1 cellular context compared by ENCODE assay signal in the genomic region with DNA sequence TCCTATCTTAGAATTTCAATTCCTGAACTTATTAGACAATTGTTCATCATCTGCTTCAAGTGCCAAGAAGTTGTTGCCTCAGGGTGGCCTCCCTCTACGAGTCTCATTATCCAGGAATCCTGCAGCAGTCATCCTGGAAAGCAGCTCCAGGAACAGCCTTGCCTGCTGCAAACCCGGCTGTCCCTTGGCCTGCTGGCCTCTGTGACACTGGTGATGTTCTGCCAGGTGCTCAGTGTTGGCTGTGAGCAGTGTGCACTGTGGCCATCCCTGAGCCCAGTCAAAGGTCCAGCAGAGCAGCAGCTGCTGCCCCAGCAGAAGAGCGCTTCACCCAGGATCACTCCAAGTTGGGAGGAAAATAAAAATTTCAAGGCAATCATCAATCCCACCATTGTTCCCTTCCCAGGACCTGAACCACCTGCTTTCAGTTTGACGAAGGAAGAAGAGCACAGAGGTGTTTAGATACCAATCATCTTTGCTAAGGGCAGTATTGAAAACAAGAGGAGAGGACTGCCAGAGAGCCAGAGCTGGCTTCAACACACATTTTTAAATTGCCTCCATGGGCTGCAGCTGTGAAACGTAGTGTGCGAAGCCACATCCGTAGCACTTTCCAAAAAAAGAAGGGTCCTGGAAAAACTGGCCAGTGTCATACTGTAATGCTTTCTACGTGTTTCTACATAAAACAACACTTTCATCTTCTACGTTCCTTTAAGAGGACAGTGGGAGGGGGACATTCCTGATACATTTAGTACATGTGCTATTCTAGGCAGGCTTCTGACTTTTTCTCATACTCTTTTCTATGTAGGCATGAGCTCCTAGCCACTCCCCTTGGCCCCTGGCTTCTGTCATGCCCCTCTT.
TF ChIP-seq lines count a peak whose summit lies in the region.

No MANE protein-coding gene starts in this region.

TF ChIP-seq in SK-N-SH treated with all-trans-retinoic acid at 6 μM for 48 hours, 23 proteins besides CTCF, POLR2A, EP300 and RAD21 (continued from another document):
- TF ChIP-seq, protein P1, sequence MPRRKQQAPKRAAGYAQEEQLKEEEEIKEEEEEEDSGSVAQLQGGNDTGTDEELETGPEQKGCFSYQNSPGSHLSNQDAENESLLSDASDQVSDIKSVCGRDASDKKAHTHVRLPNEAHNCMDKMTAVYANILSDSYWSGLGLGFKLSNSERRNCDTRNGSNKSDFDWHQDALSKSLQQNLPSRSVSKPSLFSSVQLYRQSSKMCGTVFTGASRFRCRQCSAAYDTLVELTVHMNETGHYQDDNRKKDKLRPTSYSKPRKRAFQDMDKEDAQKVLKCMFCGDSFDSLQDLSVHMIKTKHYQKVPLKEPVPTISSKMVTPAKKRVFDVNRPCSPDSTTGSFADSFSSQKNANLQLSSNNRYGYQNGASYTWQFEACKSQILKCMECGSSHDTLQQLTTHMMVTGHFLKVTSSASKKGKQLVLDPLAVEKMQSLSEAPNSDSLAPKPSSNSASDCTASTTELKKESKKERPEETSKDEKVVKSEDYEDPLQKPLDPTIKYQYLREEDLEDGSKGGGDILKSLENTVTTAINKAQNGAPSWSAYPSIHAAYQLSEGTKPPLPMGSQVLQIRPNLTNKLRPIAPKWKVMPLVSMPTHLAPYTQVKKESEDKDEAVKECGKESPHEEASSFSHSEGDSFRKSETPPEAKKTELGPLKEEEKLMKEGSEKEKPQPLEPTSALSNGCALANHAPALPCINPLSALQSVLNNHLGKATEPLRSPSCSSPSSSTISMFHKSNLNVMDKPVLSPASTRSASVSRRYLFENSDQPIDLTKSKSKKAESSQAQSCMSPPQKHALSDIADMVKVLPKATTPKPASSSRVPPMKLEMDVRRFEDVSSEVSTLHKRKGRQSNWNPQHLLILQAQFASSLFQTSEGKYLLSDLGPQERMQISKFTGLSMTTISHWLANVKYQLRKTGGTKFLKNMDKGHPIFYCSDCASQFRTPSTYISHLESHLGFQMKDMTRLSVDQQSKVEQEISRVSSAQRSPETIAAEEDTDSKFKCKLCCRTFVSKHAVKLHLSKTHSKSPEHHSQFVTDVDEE (CRISPR knock-in tag; IDR thresholded peaks at IDR 0.05): no peak
- TF ChIP-seq ZNF8 (CRISPR knock-in tag; IDR thresholded peaks at IDR 0.05): no peak
- TF ChIP-seq, protein P2, sequence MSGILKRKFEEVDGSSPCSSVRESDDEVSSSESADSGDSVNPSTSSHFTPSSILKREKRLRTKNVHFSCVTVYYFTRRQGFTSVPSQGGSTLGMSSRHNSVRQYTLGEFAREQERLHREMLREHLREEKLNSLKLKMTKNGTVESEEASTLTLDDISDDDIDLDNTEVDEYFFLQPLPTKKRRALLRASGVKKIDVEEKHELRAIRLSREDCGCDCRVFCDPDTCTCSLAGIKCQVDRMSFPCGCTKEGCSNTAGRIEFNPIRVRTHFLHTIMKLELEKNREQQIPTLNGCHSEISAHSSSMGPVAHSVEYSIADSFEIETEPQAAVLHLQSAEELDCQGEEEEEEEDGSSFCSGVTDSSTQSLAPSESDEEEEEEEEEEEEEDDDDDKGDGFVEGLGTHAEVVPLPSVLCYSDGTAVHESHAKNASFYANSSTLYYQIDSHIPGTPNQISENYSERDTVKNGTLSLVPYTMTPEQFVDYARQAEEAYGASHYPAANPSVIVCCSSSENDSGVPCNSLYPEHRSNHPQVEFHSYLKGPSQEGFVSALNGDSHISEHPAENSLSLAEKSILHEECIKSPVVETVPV (CRISPR knock-in tag; IDR thresholded peaks at IDR 0.05): no peak
